10 cellular contexts compared by ENCODE assay signal in genomic region chr18:69808399-69808798, GRCh38.
"Had no signal": no experiment of that assay in that cellular context is flagged by ENCODE, and none has a peak within 500 bp of the region (broad histone marks: within the 10 kb centered on the region; RNA-seq: fewer than 3 reads in every experiment).

No MANE protein-coding gene starts in this region.

- H2AFZ ChIP-seq: GM23248 had no signal

- H3K4me2 ChIP-seq: KMS-11 had no signal

- H3K4me1 Mint-ChIP-seq: H9, IgD-negative memory B cell had no signal

- H3K27ac ChIP-seq: GM23248, HL-60, KMS-11 had no signal

- DNase-seq: GM23248, H9, HCEC 1CT, KBM-7 had no signal

- H3K27ac Mint-ChIP-seq: H9, IgD-negative memory B cell had no signal

- H3K9ac ChIP-seq: GM23248, KMS-11 had no signal

- H3K4me3 ChIP-seq: GM23248 had no signal

- H3K4me3 Mint-ChIP-seq: H9, IgD-negative memory B cell had no signal

- FAIRE-seq: H1, H54, HepG2 had no signal

- H3K36me3 Mint-ChIP-seq: IgD-negative memory B cell had no signal

- ATAC-seq: HepG2 had no signal

- H3K27me3 Mint-ChIP-seq: IgD-negative memory B cell had no signal
